ENCODE assay signal across 10 cellular contexts in genomic region chr2:96533292-96534073, GRCh38. TPM values are rescaled to one million over a fixed set of nuclear protein-coding genes. Genes with fewer than 3 reads are reported as not detected.
DNase-seq lines count a peak whose midpoint lies in the region; ATAC-seq and TF ChIP-seq lines count a peak whose summit lies in the region.
"Had no signal": no experiment of that assay in that cellular context is flagged by ENCODE, and none has a peak within 500 bp of the region (broad histone marks: within the 10 kb centered on the region; RNA-seq: fewer than 3 reads in every experiment).

No MANE protein-coding gene starts in this region.

- no peak for ATAC-seq in HG02798 (IDR thresholded peaks at IDR 0.05; ENCODE audit: poor library complexity, unreplicated experiment)

- H3K27me3 ChIP-seq in mammary epithelial cell (ENCODE audit: insufficient read depth, low read length) (peaks cover 2% of the 10 kb centered on the region), uterus (no peaks in the 10 kb centered on the region)

- WGBS in mammary epithelial cell (ENCODE audit: low coverage, missing lambda C conversion rate): 4% methylated on average over 8 of the region's 8 CpGs

- H3K36me3 Mint-ChIP-seq in activated naive CD4-positive, alpha-beta T cell treated with anti-CD3 and anti-CD28 coated beads for 36 hours (ENCODE audit: low read depth): peaks cover 15% of the 10 kb centered on the region

- intact Hi-C loops in activated naive CD4-positive, alpha-beta T cell treated with anti-CD3 and anti-CD28 coated beads for 36 hours (cut with micrococcal nuclease): loop anchor here (5.0 kb wide), 1 partner anchor 1129 kb away; the partner anchor contains the start of gene ACTR1B
- intact Hi-C loops in mammary epithelial cell (cut with micrococcal nuclease): loop anchor here (10.0 kb wide), 1 partner anchor 389 kb away; the partner anchor contains the start of gene DUSP2
- intact Hi-C loops in uterus (cut with DNase I; ENCODE audit: low total_unique reads): no loop called here

- H3K36me3 ChIP-seq in mammary epithelial cell (ENCODE audit: insufficient read depth, low read length): no peaks in the 10 kb centered on the region
- no peaks in the 10 kb centered on the region for H3K36me3 ChIP-seq in uterus

- no peaks in the 10 kb centered on the region for H3K9me3 Mint-ChIP-seq in activated naive CD4-positive, alpha-beta T cell treated with anti-CD3 and anti-CD28 coated beads for 36 hours

- H2AFZ ChIP-seq in mammary epithelial cell (ENCODE audit: low read depth, low read length): peak overlapping the region; percentile 64

- TF ChIP-seq CTCF in mammary epithelial cell (conservative IDR thresholded peaks at IDR 0.05 in 1 of 2, IDR thresholded peaks at IDR 0.05 in 1 of 2; ENCODE audit: extremely low read depth in 1 of 2, insufficient read depth in 1 of 2, low read depth in 1 of 2, low read length in 2 of 2): no peak
- TF ChIP-seq CTCF in uterus (IDR thresholded peaks at IDR 0.05): no peak

- CTCF ChIA-PET in activated naive CD4-positive, alpha-beta T cell treated with anti-CD3 and anti-CD28 coated beads for 36 hours (lab: Charles Lee): interaction anchor here (0.5 to 4.1 kb wide), 4 partner anchors 9 to 126 kb away, joined by 3 to 18 read pairs (median 10); no protein-coding TSS in a partner anchor
- CTCF ChIA-PET in mammary epithelial cell (lab: Charles Lee; ENCODE audit: low non-redundant PET): no interaction called here

- peak; percentile 30 to 60 for TF ChIP-seq POLR2A in uterus (IDR thresholded peaks at IDR 0.05)

- no peaks in the 10 kb centered on the region for H4K20me1 ChIP-seq in mammary epithelial cell (ENCODE audit: insufficient read depth, low read length)

- H3K79me2 ChIP-seq in mammary epithelial cell (ENCODE audit: insufficient read depth, low read length): peaks cover 14% of the 10 kb centered on the region

- no peaks in the 10 kb centered on the region for H3K9me3 ChIP-seq in mammary epithelial cell (replicated peaks; ENCODE audit: insufficient read depth, low read length)
- H3K9me3 ChIP-seq in uterus: no peaks in the 10 kb centered on the region

- DNase-seq in activated naive CD4-positive, alpha-beta T cell treated with anti-CD3 and anti-CD28 coated beads for 36 hours: no peak
- DNase-seq in activated naive CD4-positive, alpha-beta T cell treated with Interleukin-2 at 50 U/mL for 16 hours: no peak
- DNase-seq in mammary epithelial cell (peak; percentile 45), medulla oblongata (ENCODE audit: extremely low spot score) (peak; percentile 78), uterus (peak; percentile 80 to 91), iPS-NIHi7 (ENCODE audit: extremely low spot score) (no peak), activated gamma-delta T cell (lab: John Stamatoyannopoulos, UW) (no peak)
- DNase-seq: NCI-H146; stimulated activated naive CD4-positive, alpha-beta T cell had no signal

- peak overlapping the region; percentile 45 for H3K4me2 ChIP-seq in mammary epithelial cell (ENCODE audit: insufficient read depth, low read depth, low read length)

- H3K4me1 ChIP-seq in mammary epithelial cell (ENCODE audit: insufficient read depth, low read length) (peaks cover 63% of the 10 kb centered on the region), uterus (peaks cover 18 to 32% of the 10 kb centered on the region in 2 donors)

- dilution Hi-C loops in mammary epithelial cell (cut with HindIII; ENCODE audit: low sequenced_read_pairs): loop anchor here (5.0 kb wide), 1 partner anchor 81 kb away; no protein-coding TSS in a partner anchor

- peaks cover 68% of the 10 kb centered on the region for H3K4me1 Mint-ChIP-seq in activated naive CD4-positive, alpha-beta T cell treated with anti-CD3 and anti-CD28 coated beads for 36 hours (ENCODE audit: low read depth)

- peak overlapping the region; percentile 99 for H3K27ac Mint-ChIP-seq in activated naive CD4-positive, alpha-beta T cell treated with anti-CD3 and anti-CD28 coated beads for 36 hours

- no peaks in the 10 kb centered on the region for H3K27me3 Mint-ChIP-seq in activated naive CD4-positive, alpha-beta T cell treated with anti-CD3 and anti-CD28 coated beads for 36 hours (ENCODE audit: low read depth)

- no peak overlapping the region for H3K4me3 Mint-ChIP-seq in activated naive CD4-positive, alpha-beta T cell treated with anti-CD3 and anti-CD28 coated beads for 36 hours

- H3K27ac ChIP-seq in mammary epithelial cell (ENCODE audit: insufficient read depth, low read depth, low read length) (no peak overlapping the region), uterus (peak overlapping the region; percentile 100)

- no TSS peak for BruUV-seq in mammary epithelial cell (replicated peaks; lab: Mats Ljungman, UMichigan)

- H3K4me3 ChIP-seq in mammary epithelial cell (replicated peaks in 1 of 3; ENCODE audit: insufficient read depth in 1 of 3, low read depth in 2 of 3, low read length in 3 of 3) (no peak overlapping the region), uterus (no peak overlapping the region)

- in situ Hi-C loops in mammary epithelial cell (cut with MboI; ENCODE audit: low sequenced_read_pairs in 2 of 2): no loop called here

- H3K9ac ChIP-seq in mammary epithelial cell (ENCODE audit: insufficient read depth, low read length): no peak overlapping the region

RNA-seq across cellular contexts. Expression of gene ARID5A, which starts 3.1 kb away (rescaled TPM):
- 100 to 1,000 TPM; 349 to 351 TPM for total RNA-seq in activated naive CD4-positive, alpha-beta T cell treated with anti-CD3 and anti-CD28 coated beads for 36 hours
- total RNA-seq in mammary epithelial cell (1 to 10 TPM; 6.6 to 8.3 TPM), uterus (10 to 100 TPM; 15.1 to 73.5 (median 36.3) TPM)
- polyA plus RNA-seq in mammary epithelial cell: 3.0 TPM
- polyA minus RNA-seq in mammary epithelial cell: 1.3 TPM

RNA-seq across cellular contexts. Expression of gene NEURL3, which starts 28.3 kb away (rescaled TPM):
- total RNA-seq in activated naive CD4-positive, alpha-beta T cell treated with anti-CD3 and anti-CD28 coated beads for 36 hours: under 1 TPM; 0.48 to 0.57 TPM
- not detected for total RNA-seq in mammary epithelial cell
- not detected for polyA plus RNA-seq in mammary epithelial cell
- polyA minus RNA-seq in mammary epithelial cell: not detected
- total RNA-seq in uterus: not detected

Comparison
In these comparisons a context has a peak if more than half of its experiments do, and no peak if none do; other contexts are left out.
1. DNase-seq: peak in mammary epithelial cell (single experiment), medulla oblongata (single experiment) and uterus (2 of 2); none in activated naive CD4-positive, alpha-beta T cell treated with anti-CD3 and anti-CD28 coated beads for 36 hours (single experiment), activated naive CD4-positive, alpha-beta T cell treated with Interleukin-2 at 50 U/mL for 16 hours (single experiment), iPS-NIHi7 (single experiment) and activated gamma-delta T cell (single experiment).
2. RNA of gene ARID5A, which starts 3.1 kb away (total RNA-seq): 349 to 351 TPM in activated naive CD4-positive, alpha-beta T cell treated with anti-CD3 and anti-CD28 coated beads for 36 hours; 15.1 to 73.5 TPM in uterus and 6.6 to 8.3 TPM in mammary epithelial cell; every median in the first group is over 4 times any median in the second.